Comparison of ENCODE assay signal across 26 cellular contexts in genomic region chr10:126233182-126233581, GRCh38.
"Had no signal": no experiment of that assay in that cellular context is flagged by ENCODE, and none has a peak within 500 bp of the region (broad histone marks: within the 10 kb centered on the region; RNA-seq: fewer than 3 reads in every experiment).

No MANE protein-coding gene starts in this region.

- H3K9me3 ChIP-seq: colonic mucosa, esophagus squamous epithelium, gastroesophageal sphincter had no signal

- H3K4me1 Mint-ChIP-seq: activated CD4-positive, alpha-beta T cell treated with anti-CD3 and anti-CD28 coated beads for 36 hours; activated CD4-positive, alpha-beta T cell treated with anti-CD3 and anti-CD28 coated beads, Interleukin-2, amount 10 ng/mL, durations not matched to agents 24 days and 14 days; activated CD8-positive, alpha-beta memory T cell treated with anti-CD3 and anti-CD28 coated beads, Interleukin-2, amount 10 ng/mL, durations not matched to agents 7 days and 5 days; activated naive CD4-positive, alpha-beta T cell treated with anti-CD3 and anti-CD28 coated beads, Interleukin-2, amount 50 U/mL, for 24 hours; activated naive CD8-positive, alpha-beta T cell treated with anti-CD3 and anti-CD28 coated beads, Interleukin-2, amount 10 ng/mL, durations not matched to agents 7 days and 5 days had no signal

- H3K27me3 Mint-ChIP-seq: activated CD4-positive, alpha-beta memory T cell treated with anti-CD3 and anti-CD28 coated beads for 36 hours; activated CD4-positive, alpha-beta T cell treated with anti-CD3 and anti-CD28 coated beads, Interleukin-2, amount 10 ng/mL, durations not matched to agents 24 days and 14 days; activated CD8-positive, alpha-beta memory T cell treated with anti-CD3 and anti-CD28 coated beads, Interleukin-2, amount 10 ng/mL, durations not matched to agents 7 days and 5 days; activated naive CD8-positive, alpha-beta T cell treated with anti-CD3 and anti-CD28 coated beads, Interleukin-2, amount 10 ng/mL, durations not matched to agents 7 days and 5 days had no signal

- ATAC-seq: activated CD4-positive, alpha-beta T cell treated with anti-CD3 and anti-CD28 coated beads for 36 hours; activated CD8-positive, alpha-beta memory T cell treated with anti-CD3 and anti-CD28 coated beads, Interleukin-2, amount 10 ng/mL, durations not matched to agents 7 days and 5 days; activated CD8-positive, alpha-beta T cell treated with anti-CD3 and anti-CD28 coated beads, Interleukin-2, amount 10 ng/mL, durations not matched to agents 7 days and 5 days; gastroesophageal sphincter had no signal

- H3K9me3 Mint-ChIP-seq: activated CD4-positive, alpha-beta T cell treated with anti-CD3 and anti-CD28 coated beads, Interleukin-2, amount 10 ng/mL, durations not matched to agents 24 days and 14 days had no signal

- H3K4me3 Mint-ChIP-seq: activated CD4-positive, alpha-beta memory T cell treated with anti-CD3 and anti-CD28 coated beads for 36 hours; activated CD4-positive, alpha-beta T cell treated with anti-CD3 and anti-CD28 coated beads for 36 hours; activated CD4-positive, alpha-beta T cell treated with anti-CD3 and anti-CD28 coated beads, Interleukin-2, amount 10 ng/mL, durations not matched to agents 24 days and 14 days; activated CD8-positive, alpha-beta memory T cell treated with anti-CD3 and anti-CD28 coated beads, Interleukin-2, amount 10 ng/mL, durations not matched to agents 7 days and 5 days; activated CD8-positive, alpha-beta T cell treated with anti-CD3 and anti-CD28 coated beads, Interleukin-2, amount 10 ng/mL, durations not matched to agents 7 days and 5 days; activated naive CD4-positive, alpha-beta T cell treated with anti-CD3 and anti-CD28 coated beads for 36 hours; activated naive CD4-positive, alpha-beta T cell treated with anti-CD3 and anti-CD28 coated beads, Interleukin-2, amount 50 U/mL, for 24 hours; activated naive CD8-positive, alpha-beta T cell treated with anti-CD3 and anti-CD28 coated beads, Interleukin-2, amount 10 ng/mL, durations not matched to agents 7 days and 5 days; activated T-helper 1 cell treated with anti-CD3 and anti-CD28 coated beads, Interleukin-12 subunit alpha, Interleukin-12 subunit beta, Interleukin-2, Interleukin-4 antibody, amounts not matched to agents 30 ng/mL and 10 ng/mL and 1 ng/mL, durations not matched to agents 14 hours and 24 hours and 36 hours had no signal

- H3K4me1 ChIP-seq: colonic mucosa, esophagus squamous epithelium, gastroesophageal sphincter had no signal

- H3K36me3 ChIP-seq: colonic mucosa, esophagus squamous epithelium, gastroesophageal sphincter had no signal

- H3K36me3 Mint-ChIP-seq: activated CD4-positive, alpha-beta memory T cell treated with anti-CD3 and anti-CD28 coated beads for 36 hours; activated CD8-positive, alpha-beta memory T cell treated with anti-CD3 and anti-CD28 coated beads, Interleukin-2, amount 10 ng/mL, durations not matched to agents 7 days and 5 days; activated naive CD4-positive, alpha-beta T cell treated with anti-CD3 and anti-CD28 coated beads, Interleukin-2, amount 50 U/mL, for 24 hours; activated naive CD8-positive, alpha-beta T cell treated with anti-CD3 and anti-CD28 coated beads, Interleukin-2, amount 10 ng/mL, durations not matched to agents 7 days and 5 days had no signal

- H3K27ac ChIP-seq: colonic mucosa, epithelial cell of prostate, esophagus squamous epithelium, gastroesophageal sphincter had no signal

- DNase-seq: activated CD4-positive, alpha-beta memory T cell treated with anti-CD3 and anti-CD28 coated beads for 36 hours; activated CD4-positive, alpha-beta T cell treated with anti-CD3 and anti-CD28 coated beads for 36 hours; activated CD4-positive, alpha-beta T cell treated with anti-CD3 and anti-CD28 coated beads, Interleukin-2, amount 10 ng/mL, durations not matched to agents 24 days and 14 days; activated CD4-positive, CD25-positive, alpha-beta regulatory T cell; activated CD4-positive, CD25-positive, alpha-beta regulatory T cell treated with anti-CD3 and anti-CD28 coated beads, Interleukin-2, amount 50 U/mL, for 72 hours; activated CD8-positive, alpha-beta memory T cell treated with anti-CD3 and anti-CD28 coated beads, Interleukin-2, amount 10 ng/mL, durations not matched to agents 7 days and 5 days; activated CD8-positive, alpha-beta memory T cell treated with anti-CD3 and anti-CD28 coated beads, Interleukin-2, amount 50 U/mL, for 4 hours; activated CD8-positive, alpha-beta T cell treated with anti-CD3 and anti-CD28 coated beads, Interleukin-2, amount 10 ng/mL, durations not matched to agents 7 days and 5 days; activated effector memory CD4-positive, alpha-beta T cell treated with anti-CD3 and anti-CD28 coated beads, Interleukin-2, amount 50 U/mL, for 16 hours; activated naive CD4-positive, alpha-beta T cell treated with anti-CD3 and anti-CD28 coated beads for 36 hours; activated naive CD8-positive, alpha-beta T cell treated with anti-CD3 and anti-CD28 coated beads, Interleukin-2, amount 10 ng/mL, durations not matched to agents 7 days and 5 days; activated T-cell treated with anti-CD3 and anti-CD28 coated beads, Interleukin-2, amount 50 U/mL, for 1 hour; activated T-cell treated with anti-CD3 and anti-CD28 coated beads, Interleukin-2, amount 50 U/mL, for 48 hours; amniotic stem cell; anterior cingulate cortex; caudate nucleus; colonic mucosa; effector CD8-positive, alpha-beta T cell; esophagus squamous epithelium; foreskin melanocyte; T-helper 2 cell had no signal

- H3K27me3 ChIP-seq: colonic mucosa had no signal

- H3K4me3 ChIP-seq: colonic mucosa, esophagus squamous epithelium, gastroesophageal sphincter had no signal

- H3K27ac Mint-ChIP-seq: activated CD4-positive, alpha-beta memory T cell treated with anti-CD3 and anti-CD28 coated beads for 36 hours; activated CD4-positive, alpha-beta T cell treated with anti-CD3 and anti-CD28 coated beads for 36 hours; activated CD4-positive, alpha-beta T cell treated with anti-CD3 and anti-CD28 coated beads, Interleukin-2, amount 10 ng/mL, durations not matched to agents 24 days and 14 days; activated CD8-positive, alpha-beta memory T cell treated with anti-CD3 and anti-CD28 coated beads, Interleukin-2, amount 10 ng/mL, durations not matched to agents 7 days and 5 days; activated CD8-positive, alpha-beta T cell treated with anti-CD3 and anti-CD28 coated beads, Interleukin-2, amount 10 ng/mL, durations not matched to agents 7 days and 5 days; activated naive CD4-positive, alpha-beta T cell treated with anti-CD3 and anti-CD28 coated beads for 36 hours; activated naive CD4-positive, alpha-beta T cell treated with anti-CD3 and anti-CD28 coated beads, Interleukin-2, amount 50 U/mL, for 24 hours; activated naive CD8-positive, alpha-beta T cell treated with anti-CD3 and anti-CD28 coated beads, Interleukin-2, amount 10 ng/mL, durations not matched to agents 7 days and 5 days; activated T-helper 1 cell treated with anti-CD3 and anti-CD28 coated beads, Interleukin-12 subunit alpha, Interleukin-12 subunit beta, Interleukin-2, Interleukin-4 antibody, amounts not matched to agents 30 ng/mL and 10 ng/mL and 1 ng/mL, durations not matched to agents 14 hours and 24 hours and 36 hours; activated T-helper 2 cell treated with anti-CD3 and anti-CD28 coated beads, Interferon-gamma antibody, Interleukin-2, Interleukin-4, amounts not matched to agents 10 μg/mL and 5 μg/mL and 100 μg/mL, durations not matched to agents 14 hours and 24 hours and 36 hours had no signal
